14 cellular contexts compared by ENCODE assay signal in genomic region chr7:102271158-102271798, GRCh38.
"Had no signal": no experiment of that assay in that cellular context is flagged by ENCODE, and none has a peak within 500 bp of the region (broad histone marks: within the 10 kb centered on the region; RNA-seq: fewer than 3 reads in every experiment).

No MANE protein-coding gene starts in this region.

- H3K36me3 ChIP-seq: neural progenitor cell, pancreas, suprapubic skin, thyroid gland, uterus had no signal

- DNase-seq: dermis blood vessel endothelial cell; left ventricle myocardium superior; mesenchymal stem cell; stimulated activated CD4-positive, alpha-beta T cell treated with anti-CD3 and anti-CD28 coated beads, Interleukin-4, amount 100 ng/mL, for 1 hour; stimulated activated CD8-positive, alpha-beta memory T cell treated with anti-CD3 and anti-CD28 coated beads, Interleukin-4, amount 100 ng/mL, for 48 hours; stimulated activated naive CD8-positive, alpha-beta T cell treated with anti-CD3 and anti-CD28 coated beads, Interleukin-15, Interleukin-2, amounts not matched to agents 100 U/mL and 50 U/mL, for 24 hours; thyroid gland had no signal

- FAIRE-seq: pancreas had no signal

- H3K9me3 ChIP-seq: pancreas, suprapubic skin, thyroid gland, uterus had no signal

- H3K4me3 ChIP-seq: hepatocyte, lung, neural progenitor cell, pancreas, suprapubic skin, thyroid gland, uterus had no signal

- H3K4me1 ChIP-seq: foreskin keratinocyte, neural progenitor cell, pancreas, suprapubic skin, thyroid gland, uterus had no signal

- H3K27ac ChIP-seq: foreskin keratinocyte, hepatocyte, neural progenitor cell, pancreas, suprapubic skin, thyroid gland, uterus had no signal

- H3K9ac ChIP-seq: neural progenitor cell had no signal
